28 cellular contexts compared by ENCODE assay signal in genomic region chr15:67369359-67369758, GRCh38.
"Had no signal": no experiment of that assay in that cellular context is flagged by ENCODE, and none has a peak within 500 bp of the region (broad histone marks: within the 10 kb centered on the region; RNA-seq: fewer than 3 reads in every experiment).

No MANE protein-coding gene starts in this region.

- H3K9me3 Mint-ChIP-seq: stimulated activated effector memory CD8-positive, alpha-beta T cell treated with anti-CD3 and anti-CD28 coated beads, Interleukin-12 subunit alpha, Interleukin-12 subunit beta, amount 100 ng/mL, for 72 hours; stimulated activated memory B cell treated with anti-CD40 and anti-IgM and Interleukin-4, amounts not matched to agents 10 μg/mL and 1 μg/mL and 100 μg/mL, for 72 hours; stimulated activated naive B cell treated with anti-CD40 and anti-IgM and Interleukin-4, amounts not matched to agents 10 μg/mL and 1 μg/mL and 100 μg/mL, for 72 hours; stimulated activated naive CD8-positive, alpha-beta T cell treated with anti-CD3 and anti-CD28 coated beads, Interleukin-15, amount 100 ng/mL, for 72 hours; stimulated activated naive CD8-positive, alpha-beta T cell treated with anti-CD3 and anti-CD28 coated beads, Interleukin-15, Interleukin-2, amounts not matched to agents 100 ng/mL and 50 ng/mL, for 24 hours; type B pancreatic cell had no signal

- H3K27me3 ChIP-seq: stomach, suprapubic skin, testis, thyroid gland, tibial artery, tibial nerve, transverse colon, upper lobe of left lung, upper lobe of right lung, uterus, vagina had no signal

- H3K36me3 ChIP-seq: stomach, suprapubic skin, thoracic aorta, thyroid gland, tibial artery, tibial nerve, transverse colon, upper lobe of left lung, upper lobe of right lung, uterus, vagina had no signal

- H3K27ac Mint-ChIP-seq: stimulated activated effector memory CD8-positive, alpha-beta T cell treated with anti-CD3 and anti-CD28 coated beads, Interleukin-12 subunit alpha, Interleukin-12 subunit beta, amount 100 ng/mL, for 72 hours; stimulated activated memory B cell treated with anti-CD40 and anti-IgM and Interleukin-4, amounts not matched to agents 10 μg/mL and 1 μg/mL and 100 μg/mL, for 72 hours; stimulated activated naive B cell treated with anti-CD40 and anti-IgM and Interleukin-4, amounts not matched to agents 10 μg/mL and 1 μg/mL and 100 μg/mL, for 72 hours; stimulated activated naive CD8-positive, alpha-beta T cell treated with anti-CD3 and anti-CD28 coated beads, Interleukin-15, amount 100 ng/mL, for 72 hours; stimulated activated naive CD8-positive, alpha-beta T cell treated with anti-CD3 and anti-CD28 coated beads, Interleukin-15, Interleukin-2, amounts not matched to agents 100 ng/mL and 50 ng/mL, for 24 hours; type B pancreatic cell had no signal

- H3K36me3 Mint-ChIP-seq: stimulated activated effector memory CD8-positive, alpha-beta T cell treated with anti-CD3 and anti-CD28 coated beads, Interleukin-12 subunit alpha, Interleukin-12 subunit beta, amount 100 ng/mL, for 72 hours; stimulated activated memory B cell treated with anti-CD40 and anti-IgM and Interleukin-4, amounts not matched to agents 10 μg/mL and 1 μg/mL and 100 μg/mL, for 72 hours; stimulated activated naive B cell treated with anti-CD40 and anti-IgM and Interleukin-4, amounts not matched to agents 10 μg/mL and 1 μg/mL and 100 μg/mL, for 72 hours; type B pancreatic cell had no signal

- H3K4me3 Mint-ChIP-seq: stimulated activated effector memory CD8-positive, alpha-beta T cell treated with anti-CD3 and anti-CD28 coated beads, Interleukin-12 subunit alpha, Interleukin-12 subunit beta, amount 100 ng/mL, for 72 hours; stimulated activated memory B cell treated with anti-CD40 and anti-IgM and Interleukin-4, amounts not matched to agents 10 μg/mL and 1 μg/mL and 100 μg/mL, for 72 hours; stimulated activated naive B cell treated with anti-CD40 and anti-IgM and Interleukin-4, amounts not matched to agents 10 μg/mL and 1 μg/mL and 100 μg/mL, for 72 hours; stimulated activated naive CD8-positive, alpha-beta T cell treated with anti-CD3 and anti-CD28 coated beads, Interleukin-15, amount 100 ng/mL, for 72 hours; stimulated activated naive CD8-positive, alpha-beta T cell treated with anti-CD3 and anti-CD28 coated beads, Interleukin-15, Interleukin-2, amounts not matched to agents 100 ng/mL and 50 ng/mL, for 24 hours; type B pancreatic cell had no signal

- H3K4me1 ChIP-seq: stomach, suprapubic skin, testis, thyroid gland, tibial artery, tibial nerve, transverse colon, upper lobe of left lung, upper lobe of right lung, uterus, vagina had no signal

- ATAC-seq: stimulated activated effector memory CD8-positive, alpha-beta T cell treated with anti-CD3 and anti-CD28 coated beads, Interleukin-12 subunit alpha, Interleukin-12 subunit beta, amount 100 ng/mL, for 72 hours; stimulated activated memory B cell treated with anti-CD40 and anti-IgM and Interleukin-4, amounts not matched to agents 10 μg/mL and 1 μg/mL and 100 μg/mL, for 72 hours; stimulated activated naive B cell treated with anti-CD40 and anti-IgM and Interleukin-4, amounts not matched to agents 10 μg/mL and 1 μg/mL and 100 μg/mL, for 72 hours; stimulated activated naive CD8-positive, alpha-beta T cell treated with anti-CD3 and anti-CD28 coated beads, Interleukin-15, amount 100 ng/mL, for 72 hours; stimulated activated naive CD8-positive, alpha-beta T cell treated with anti-CD3 and anti-CD28 coated beads, Interleukin-15, Interleukin-2, amounts not matched to agents 100 U/mL and 50 U/mL, for 24 hours; upper lobe of right lung had no signal

- H3K27ac ChIP-seq: stomach, suprapubic skin, testis, thoracic aorta, thyroid gland, tibial artery, tibial nerve, transverse colon, upper lobe of left lung, upper lobe of right lung, uterus, vagina had no signal

- H3K4me1 Mint-ChIP-seq: stimulated activated effector memory CD8-positive, alpha-beta T cell treated with anti-CD3 and anti-CD28 coated beads, Interleukin-12 subunit alpha, Interleukin-12 subunit beta, amount 100 ng/mL, for 72 hours; stimulated activated memory B cell treated with anti-CD40 and anti-IgM and Interleukin-4, amounts not matched to agents 10 μg/mL and 1 μg/mL and 100 μg/mL, for 72 hours; stimulated activated naive B cell treated with anti-CD40 and anti-IgM and Interleukin-4, amounts not matched to agents 10 μg/mL and 1 μg/mL and 100 μg/mL, for 72 hours had no signal

- DNase-seq: stimulated activated CD4-positive, alpha-beta T cell treated with anti-CD3 and anti-CD28 coated beads, Interleukin-2, amount 100 ng/mL, for 48 hours; stimulated activated CD4-positive, alpha-beta T cell treated with anti-CD3 and anti-CD28 coated beads, Interleukin-4, amount 100 ng/mL, for 1 hour; stimulated activated CD4-positive, alpha-beta T cell treated with anti-CD3 and anti-CD28 coated beads, Interleukin-4, amount 100 ng/mL, for 24 hours; stimulated activated CD4-positive, alpha-beta T cell treated with anti-CD3 and anti-CD28 coated beads, Interleukin-4, amount 100 ng/mL, for 4 hours; stimulated activated CD8-positive, alpha-beta memory T cell treated with anti-CD3 and anti-CD28 coated beads, Interleukin-4, amount 100 ng/mL, for 48 hours; stimulated activated naive B cell treated with anti-CD40 and anti-IgM and Interleukin-4, amounts not matched to agents 10 μg/mL and 1 μg/mL and 100 μg/mL, for 72 hours; stimulated activated naive CD4-positive, alpha-beta T cell; stimulated activated naive CD4-positive, alpha-beta T cell treated with Interleukin-2 at 50 U/mL for 16 hours; stimulated activated naive CD8-positive, alpha-beta T cell treated with anti-CD3 and anti-CD28 coated beads, Interleukin-15, amount 100 ng/mL, for 72 hours; stimulated activated naive CD8-positive, alpha-beta T cell treated with anti-CD3 and anti-CD28 coated beads, Interleukin-15, Interleukin-2, amounts not matched to agents 100 U/mL and 50 U/mL, for 24 hours; stomach; substantia nigra; testis; thyroid gland; tibial artery; transverse colon; trophoblast cell; upper lobe of left lung; upper lobe of right lung; uterus had no signal

- H3K4me3 ChIP-seq: stomach, suprapubic skin, testis, thoracic aorta, thyroid gland, tibial artery, tibial nerve, transverse colon, upper lobe of left lung, upper lobe of right lung, uterus, vagina had no signal

- H3K9me3 ChIP-seq: stomach, suprapubic skin, testis, thoracic aorta, thyroid gland, tibial artery, tibial nerve, transverse colon, upper lobe of left lung, upper lobe of right lung, uterus, vagina had no signal
